ENCODE assay signal across 19 cellular contexts in the genomic region with DNA sequence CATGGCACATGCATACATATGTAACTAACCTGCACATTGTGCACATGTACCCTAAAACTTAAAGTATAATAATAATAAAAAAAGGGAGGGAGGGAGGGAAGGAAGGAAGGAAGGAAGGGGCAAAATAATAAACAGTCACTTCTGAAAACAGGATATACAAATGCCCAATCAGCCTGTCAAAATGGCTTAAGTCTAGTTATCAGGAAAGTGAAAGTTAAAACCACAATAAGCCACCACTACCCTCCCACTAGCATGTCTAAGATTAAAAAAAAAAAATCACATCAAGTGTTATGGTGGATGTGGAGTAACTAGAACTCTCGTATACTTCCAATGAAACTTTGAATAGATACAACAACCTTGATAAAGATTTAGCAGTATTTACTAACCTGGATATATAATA.
"Had no signal": no experiment of that assay in that cellular context is flagged by ENCODE, and none has a peak within 500 bp of the region (broad histone marks: within the 10 kb centered on the region; RNA-seq: fewer than 3 reads in every experiment).

No MANE protein-coding gene starts in this region.

- H3K4me3 ChIP-seq: breast epithelium, gastrocnemius medialis, lower lobe of right lung, right lobe of liver, stomach, vagina had no signal

- H3K4me1 ChIP-seq: breast epithelium, gastrocnemius medialis, lower lobe of right lung, parathyroid adenoma, right lobe of liver, stomach, vagina had no signal

- H3K79me2 ChIP-seq: parathyroid adenoma had no signal

- DNase-seq: activated CD4-positive, alpha-beta T cell treated with anti-CD3 and anti-CD28 coated beads, Interleukin-2, amount 10 ng/mL, durations not matched to agents 7 days and 5 days; activated CD8-positive, alpha-beta memory T cell treated with anti-CD3 and anti-CD28 coated beads, Interleukin-2, amount 50 U/mL, for 48 hours; activated effector memory CD4-positive, alpha-beta T cell treated with anti-CD3 and anti-CD28 coated beads, Interleukin-2, amount 50 U/mL, for 16 hours; activated T-cell treated with anti-CD3 and anti-CD28 coated beads, Interleukin-2, amount 50 U/mL, for 48 hours; cortex of kidney; gastrocnemius medialis; head of caudate nucleus; lower lobe of right lung; right lobe of liver; small intestine; stimulated activated CD4-positive, alpha-beta T cell treated with anti-CD3 and anti-CD28 coated beads, Interleukin-15, amount 100 ng/mL, for 24 hours; stimulated activated CD4-positive, alpha-beta T cell treated with anti-CD3 and anti-CD28 coated beads, Interleukin-2, amount 100 ng/mL, for 48 hours; stomach; trophoblast cell had no signal

- H3K27ac ChIP-seq: breast epithelium, gastrocnemius medialis, lower lobe of right lung, neutrophil, parathyroid adenoma, right lobe of liver, stomach, vagina had no signal

- H2AFZ ChIP-seq: parathyroid adenoma had no signal

- ATAC-seq: gastrocnemius medialis; lower lobe of right lung; natural killer cell treated with Interleukin-12 subunit alpha and Interleukin-12 subunit beta and Interleukin-15 and Interleukin-18, amount 100 ng/mL, for 72 hours; right lobe of liver had no signal

- H3K9me3 ChIP-seq: breast epithelium, gastrocnemius medialis, lower lobe of right lung, neutrophil, right lobe of liver, stomach, vagina had no signal

- H3K36me3 ChIP-seq: breast epithelium, gastrocnemius medialis, lower lobe of right lung, neutrophil, right lobe of liver, stomach, vagina had no signal
